ENCODE assay signal across 8 cellular contexts in the genomic region with DNA sequence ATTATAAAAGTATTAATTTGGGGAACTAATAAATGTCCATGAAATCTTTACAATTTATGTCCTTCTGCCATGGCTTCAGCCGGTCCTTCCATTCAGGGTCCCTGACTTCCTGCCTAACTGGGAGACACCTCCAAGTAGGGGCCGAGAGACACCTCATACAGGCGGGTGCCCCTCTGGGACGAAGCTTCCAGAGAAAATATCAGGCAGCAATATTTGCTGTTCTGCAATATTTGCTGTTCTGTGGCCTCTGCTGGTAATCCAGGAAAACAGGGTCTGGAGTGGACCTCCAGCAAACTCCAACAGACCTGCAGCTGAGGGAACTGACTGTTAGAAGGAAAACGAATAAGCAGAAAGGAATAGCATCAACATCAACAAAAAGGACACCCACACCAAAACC. TPM values are rescaled to one million over a fixed set of nuclear protein-coding genes. Genes with fewer than 3 reads are reported as not detected.
DNase-seq lines count a peak whose midpoint lies in the region; ATAC-seq, FAIRE-seq and TF ChIP-seq lines count a peak whose summit lies in the region.
"Not testable (repeated sequence)": the region's sequence is repeated elsewhere in the genome, so short reads cannot be mapped to it uniquely, and the experiment has no call there.

No MANE protein-coding gene starts in this region.

- H3K4ac ChIP-seq in H9 (ENCODE audit: low read depth, low read length); H1 (replicated peaks; ENCODE audit: insufficient read length, low read depth, low read length): not testable (repeated sequence)

- not testable (repeated sequence) for H3K9me2 ChIP-seq in PC-9 (ENCODE audit: insufficient read depth)

- H3K4me3 ChIP-seq in PC-9; H1 (ENCODE audit: extremely low read depth in 1 of 4, insufficient read depth in 2 of 4, low read depth in 3 of 4, low read length in 4 of 4); HepG2 (replicated peaks in 1 of 3; ENCODE audit: insufficient read depth in 1 of 3, low read depth in 2 of 3, low read length in 3 of 3); parathyroid adenoma (ENCODE audit: low read depth, low read length): not testable (repeated sequence)

- not testable (repeated sequence) for H3K14ac ChIP-seq in H9 (ENCODE audit: insufficient read depth, low read length); H1 (ENCODE audit: insufficient read length)

- not testable (repeated sequence) for TF ChIP-seq RAD21 in H1 (IDR thresholded peaks at IDR 0.05 in 1 of 2, conservative IDR thresholded peaks at IDR 0.05 in 1 of 2; ENCODE audit: low read depth in 2 of 2, low read length in 2 of 2); HepG2 (CRISPR knock-in tag; IDR thresholded peaks at IDR 0.05)

- H3K27ac ChIP-seq in C4-2B (peak overlapping the region; percentile 44), PC-9 (peak overlapping the region; percentile 84), parathyroid adenoma (peak overlapping the region; percentile 74)
- H3K27ac ChIP-seq in H9 (ENCODE audit: insufficient read length, low read depth, low read length); H1 (ENCODE audit: low read depth, low read length); HepG2 (ENCODE audit: extremely low read length, insufficient read depth, low read length): not testable (repeated sequence)

- not testable (repeated sequence) for H2BK12ac ChIP-seq in H9 (ENCODE audit: insufficient read length, low read depth, low read length); H1 (ENCODE audit: low read depth, low read length)

- not testable (repeated sequence) for H3T11ph ChIP-seq in H9 (ENCODE audit: low read length)

- CTCF ChIA-PET in PC-9 (lab: Charles Lee); activated CD8-positive, alpha-beta memory T cell treated with anti-CD3 and anti-CD28 coated beads, Interleukin-2, amount 10 ng/mL, durations not matched to agents 7 days and 5 days (lab: Charles Lee); H1 (lab: Charles Lee; ENCODE audit: partially characterized antibody); HepG2 (lab: Yijun Ruan, JAX; ENCODE audit: low intra/inter-chr PET ratio, low total read pairs): not testable (repeated sequence)

- peaks cover 62 to 77% (median 70%) of the 10 kb centered on the region in 3 experiments for H3K36me3 Mint-ChIP-seq in H9 (ENCODE audit: insufficient read depth in 1 of 3, low read depth in 3 of 3)
- peaks cover 66% of the 10 kb centered on the region for H3K36me3 Mint-ChIP-seq in activated CD8-positive, alpha-beta memory T cell treated with anti-CD3 and anti-CD28 coated beads, Interleukin-2, amount 10 ng/mL, durations not matched to agents 7 days and 5 days
- peaks cover 99% of the 10 kb centered on the region for H3K36me3 Mint-ChIP-seq in stimulated activated effector memory CD8-positive, alpha-beta T cell treated with anti-CD3 and anti-CD28 coated beads, Interleukin-12 subunit alpha, Interleukin-12 subunit beta, amount 100 ng/mL, for 72 hours

- H3K27me3 Mint-ChIP-seq in H9 (ENCODE audit: low read depth); activated CD8-positive, alpha-beta memory T cell treated with anti-CD3 and anti-CD28 coated beads, Interleukin-2, amount 10 ng/mL, durations not matched to agents 7 days and 5 days: not testable (repeated sequence)

- H3K27ac Mint-ChIP-seq in H9 = peak overlapping the region; percentile 13 to 94 (median 65); a peak in 4 of 7 replicates
- peak overlapping the region; percentile 7 for H3K27ac Mint-ChIP-seq in activated CD8-positive, alpha-beta memory T cell treated with anti-CD3 and anti-CD28 coated beads, Interleukin-2, amount 10 ng/mL, durations not matched to agents 7 days and 5 days
- peak overlapping the region; percentile 15 for H3K27ac Mint-ChIP-seq in stimulated activated effector memory CD8-positive, alpha-beta T cell treated with anti-CD3 and anti-CD28 coated beads, Interleukin-12 subunit alpha, Interleukin-12 subunit beta, amount 100 ng/mL, for 72 hours

- peaks cover 30 to 33% of the 10 kb centered on the region in 2 experiments for H3K4me1 Mint-ChIP-seq in H9
- H3K4me1 Mint-ChIP-seq in activated CD8-positive, alpha-beta memory T cell treated with anti-CD3 and anti-CD28 coated beads, Interleukin-2, amount 10 ng/mL, durations not matched to agents 7 days and 5 days = not testable (repeated sequence)
- H3K4me1 Mint-ChIP-seq in stimulated activated effector memory CD8-positive, alpha-beta T cell treated with anti-CD3 and anti-CD28 coated beads, Interleukin-12 subunit alpha, Interleukin-12 subunit beta, amount 100 ng/mL, for 72 hours = peaks cover 13% of the 10 kb centered on the region

- not testable (repeated sequence) for H2BK20ac ChIP-seq in H9 (ENCODE audit: low read depth, low read length, poor library complexity, severe bottlenecking); H1 (ENCODE audit: low read length)

- no CpG with 5 or more reads among the region's 5 CpGs for WGBS in H9 (ENCODE audit: extremely low coverage, insufficient read length, low lambda C conversion rate)
- 88% methylated on average over 5 of the region's 5 CpGs; no CpG with 5 or more reads in 1 of the 2 experiments for WGBS in H1 (ENCODE audit: extremely low coverage in 1 of 2, insufficient coverage in 1 of 2, insufficient read length in 1 of 2, insufficient replicate concordance in 2 of 2, low coverage in 1 of 2, low lambda C conversion rate in 2 of 2, missing lambda C conversion rate in 1 of 2), 2 experiments
- WGBS in HepG2 (ENCODE audit: low lambda C conversion rate) = 95% methylated on average over 5 of the region's 5 CpGs

- not testable (repeated sequence) for H3K9me3 ChIP-seq in H9 (ENCODE audit: control insufficient read depth, low read depth, low read length); H1 (ENCODE audit: insufficient read depth in 2 of 2, low read depth in 1 of 2, low read length in 1 of 2); HepG2 (ENCODE audit: low read length); parathyroid adenoma (ENCODE audit: control insufficient read depth, low read length)
- H3K9me3 ChIP-seq in PC-9 (ENCODE audit: insufficient read depth, low read depth) = peaks cover 16% of the 10 kb centered on the region

- not testable (repeated sequence) for H2AK5ac ChIP-seq in H9 (ENCODE audit: insufficient read length, low read length); H1 (ENCODE audit: low read depth, low read length)

- not testable (repeated sequence) for H3K23ac ChIP-seq in H9 (ENCODE audit: insufficient read length, low read depth, low read length); H1 (ENCODE audit: insufficient read length)

- not testable (repeated sequence) for H3K56ac ChIP-seq in H9 (ENCODE audit: insufficient read length, low read depth, low read length); H1 (replicated peaks; ENCODE audit: insufficient read length, low read depth, low read length)

- H2AFZ ChIP-seq in H9 (ENCODE audit: low read length); PC-9; H1 (ENCODE audit: low read length); HepG2 (ENCODE audit: low read length); parathyroid adenoma: not testable (repeated sequence)

- in situ Hi-C loops in HepG2 (cut with HindIII; ENCODE audit: extremely low pct_ligation_motif_present, low pct_unique_long_range_greater_than_20kb) = not testable (repeated sequence)

- H4K8ac ChIP-seq in H9 (replicated peaks; ENCODE audit: insufficient read length, low read depth, low read length); H1 (ENCODE audit: extremely low read depth, insufficient read depth, low read length): not testable (repeated sequence)

- POLR2A ChIA-PET in PC-9 (lab: Charles Lee; ENCODE audit: unreplicated experiment) (interaction anchor here (0.7 kb wide), 1 partner anchor 95 kb away, joined by 4 read pairs; no protein-coding TSS in a partner anchor), H1 (lab: Charles Lee; ENCODE audit: partially characterized antibody) (interaction anchor here (1.4 kb wide), 1 partner anchor 30 kb away, joined by 3 read pairs; no protein-coding TSS in a partner anchor)
- POLR2A ChIA-PET in HepG2 (lab: Yijun Ruan, JAX) = not testable (repeated sequence)

- TF ChIP-seq POLR2A in H1 (IDR thresholded peaks at IDR 0.05; ENCODE audit: control extremely low read depth in 1 of 2, low read depth in 2 of 2, low read length in 2 of 2); HepG2 (IDR thresholded peaks at IDR 0.05; ENCODE audit: insufficient read depth in 1 of 2, low read depth in 2 of 2, low read length in 2 of 2): not testable (repeated sequence)

- H3K9ac ChIP-seq in H9 (ENCODE audit: extremely low read depth, insufficient read length, low read length); H1 (replicated peaks in 1 of 4; ENCODE audit: extremely low read depth in 1 of 4, low read depth in 3 of 4, low read length in 3 of 4); HepG2 (ENCODE audit: insufficient read depth, low read depth, low read length); parathyroid adenoma: not testable (repeated sequence)

- not testable (repeated sequence) for H4K91ac ChIP-seq in H9 (ENCODE audit: insufficient read length, low read depth, low read length); H1 (replicated peaks; ENCODE audit: insufficient read length, low read length)

- H3K4me2 ChIP-seq in H9 (ENCODE audit: insufficient read depth, insufficient read length, low read length); H1 (ENCODE audit: insufficient read depth in 1 of 2, low read depth in 2 of 2, low read length in 2 of 2); HepG2 (ENCODE audit: low read depth, low read length); parathyroid adenoma (ENCODE audit: low read length): not testable (repeated sequence)
- peak overlapping the region; percentile 58 for H3K4me2 ChIP-seq in PC-9

- H3K36me3 ChIP-seq in PC-9 (ENCODE audit: low read depth) = peaks cover 58% of the 10 kb centered on the region
- H3K36me3 ChIP-seq in H1 (ENCODE audit: control insufficient read depth in 2 of 4, insufficient read depth in 4 of 4, low read length in 3 of 4) = peaks cover 0 to 31% (median 18%) of the 10 kb centered on the region in 4 experiments; a peak in 5 of 8 replicates
- H3K36me3 ChIP-seq in HepG2 (replicated peaks in 1 of 2; ENCODE audit: control insufficient read depth in 1 of 2, insufficient read depth in 2 of 2, low read length in 2 of 2) = peaks cover 2 to 42% of the 10 kb centered on the region in 2 experiments; a peak in 3 of 5 replicates
- not testable (repeated sequence) for H3K36me3 ChIP-seq in parathyroid adenoma (ENCODE audit: control insufficient read depth, insufficient read depth, low read length)

- ATAC-seq in activated CD8-positive, alpha-beta memory T cell treated with anti-CD3 and anti-CD28 coated beads, Interleukin-2, amount 10 ng/mL, durations not matched to agents 7 days and 5 days; HepG2; stimulated activated effector memory CD8-positive, alpha-beta T cell treated with anti-CD3 and anti-CD28 coated beads, Interleukin-12 subunit alpha, Interleukin-12 subunit beta, amount 100 ng/mL, for 72 hours: not testable (repeated sequence)

- not testable (repeated sequence) for H2BK5ac ChIP-seq in H9 (ENCODE audit: insufficient read length, low read length); H1 (ENCODE audit: low read depth, low read length)

- not testable (repeated sequence) for H3K18ac ChIP-seq in H9 (ENCODE audit: insufficient read length, low read depth, low read length); H1 (ENCODE audit: extremely low read depth, low read length)

- not testable (repeated sequence) for H3K79me2 ChIP-seq in H9 (ENCODE audit: insufficient read depth, low read length); H1 (ENCODE audit: control insufficient read depth in 1 of 2, insufficient read depth in 2 of 2, low read length in 2 of 2); HepG2 (ENCODE audit: insufficient read depth, low read length)
- H3K79me2 ChIP-seq in PC-9 (ENCODE audit: low read depth) (peaks cover 25% of the 10 kb centered on the region; the same call in 1 of the 2 replicates), parathyroid adenoma (peaks cover 35% of the 10 kb centered on the region)

- H3K9me3 Mint-ChIP-seq in H9; activated CD8-positive, alpha-beta memory T cell treated with anti-CD3 and anti-CD28 coated beads, Interleukin-2, amount 10 ng/mL, durations not matched to agents 7 days and 5 days (ENCODE audit: low read depth); stimulated activated effector memory CD8-positive, alpha-beta T cell treated with anti-CD3 and anti-CD28 coated beads, Interleukin-12 subunit alpha, Interleukin-12 subunit beta, amount 100 ng/mL, for 72 hours: not testable (repeated sequence)

- H3K4me3 Mint-ChIP-seq in H9; activated CD8-positive, alpha-beta memory T cell treated with anti-CD3 and anti-CD28 coated beads, Interleukin-2, amount 10 ng/mL, durations not matched to agents 7 days and 5 days; stimulated activated effector memory CD8-positive, alpha-beta T cell treated with anti-CD3 and anti-CD28 coated beads, Interleukin-12 subunit alpha, Interleukin-12 subunit beta, amount 100 ng/mL, for 72 hours: not testable (repeated sequence)

- H3K27me3 ChIP-seq in H9 (ENCODE audit: insufficient read depth, low read length); PC-9 (ENCODE audit: insufficient read depth, low read depth); H1 (replicated peaks in 1 of 4; ENCODE audit: control insufficient read depth in 3 of 4, extremely low read depth in 1 of 4, insufficient read depth in 3 of 4, low read length in 3 of 4); HepG2 (ENCODE audit: control insufficient read depth in 1 of 2, insufficient read depth in 2 of 2, low read length in 2 of 2); parathyroid adenoma (ENCODE audit: control insufficient read depth, insufficient read depth, low read length): not testable (repeated sequence)

- H4K20me1 ChIP-seq in H9 (ENCODE audit: control insufficient read depth, insufficient read depth, insufficient read length); PC-9 (ENCODE audit: insufficient read depth); H1 (replicated peaks in 1 of 2; ENCODE audit: control insufficient read depth in 1 of 2, insufficient read depth in 2 of 2, low read length in 2 of 2); HepG2 (ENCODE audit: insufficient read depth, low read length): not testable (repeated sequence)

- not testable (repeated sequence) for H3K79me1 ChIP-seq in H9 (ENCODE audit: insufficient read depth, low read depth, low read length, poor library complexity, severe bottlenecking); H1 (ENCODE audit: low read depth, low read length)

- TF ChIP-seq CTCF in C4-2B (conservative IDR thresholded peaks at IDR 0.05); H9 (conservative IDR thresholded peaks at IDR 0.05); PC-9 (conservative IDR thresholded peaks at IDR 0.05); H1 (IDR thresholded peaks at IDR 0.05; ENCODE audit: control extremely low read depth in 1 of 3, insufficient read depth in 1 of 3, low read depth in 1 of 3, low read length in 3 of 3); HepG2 (CRISPR knock-in tag; IDR thresholded peaks at IDR 0.05); parathyroid adenoma (IDR thresholded peaks at IDR 0.05): not testable (repeated sequence)

- DNase-seq in H9; PC-9; activated CD8-positive, alpha-beta memory T cell treated with anti-CD3 and anti-CD28 coated beads, Interleukin-2, amount 10 ng/mL, durations not matched to agents 7 days and 5 days; H1 (ENCODE audit: low read depth in 1 of 2, low spot score in 2 of 2); HepG2 (ENCODE audit: low spot score); stimulated activated effector memory CD8-positive, alpha-beta T cell treated with anti-CD3 and anti-CD28 coated beads, Interleukin-12 subunit alpha, Interleukin-12 subunit beta, amount 100 ng/mL, for 72 hours (ENCODE audit: low spot score in 2 of 2): not testable (repeated sequence)

- H3F3A ChIP-seq in PC-9 (ENCODE audit: insufficient read depth, low read depth) = peaks cover 33% of the 10 kb centered on the region; the same call in 1 of the 2 replicates

- H2BK15ac ChIP-seq in H9 (ENCODE audit: low read depth, low read length); H1 (ENCODE audit: low read length): not testable (repeated sequence)

- not testable (repeated sequence) for BruUV-seq in PC-9 (replicated peaks; lab: Mats Ljungman, UMichigan); HepG2 (replicated peaks; lab: Mats Ljungman, UMichigan)

- H3K23me2 ChIP-seq in H9 (ENCODE audit: insufficient read length, low read depth, low read length, poor library complexity, severe bottlenecking); H1 (ENCODE audit: low read depth, low read length): not testable (repeated sequence)

- H3K4me1 ChIP-seq in H9 (ENCODE audit: insufficient read depth, low read length); H1 (replicated peaks in 1 of 4; ENCODE audit: control insufficient read depth in 3 of 4, insufficient read depth in 4 of 4, low read length in 3 of 4); HepG2 (ENCODE audit: insufficient read depth, low read length): not testable (repeated sequence)
- H3K4me1 ChIP-seq in PC-9 (replicated peaks; ENCODE audit: insufficient read depth) (peaks cover 26% of the 10 kb centered on the region), parathyroid adenoma (peaks cover 21% of the 10 kb centered on the region)

- intact Hi-C loops in PC-9 (cut with micrococcal nuclease; ENCODE audit: unreplicated experiment); HepG2 (cut with micrococcal nuclease; ENCODE audit: unreplicated experiment): not testable (repeated sequence)

- TF ChIP-seq EP300 in H1 (IDR thresholded peaks at IDR 0.05; ENCODE audit: borderline replicate concordance in 1 of 2, low read depth in 2 of 2, low read length in 2 of 2); HepG2 (IDR thresholded peaks at IDR 0.05; ENCODE audit: low read depth in 2 of 2, low read length in 2 of 2); HepG2 (CRISPR knock-in tag; IDR thresholded peaks at IDR 0.05; ENCODE audit: borderline replicate concordance): not testable (repeated sequence)

- H2BK120ac ChIP-seq in H9 (ENCODE audit: low read depth, low read length, poor library complexity, severe bottlenecking); H1 (replicated peaks; ENCODE audit: low read depth, low read length): not testable (repeated sequence)

- H4K5ac ChIP-seq in H9 (ENCODE audit: insufficient read length, low read depth, low read length) = not testable (repeated sequence)
- H4K5ac ChIP-seq in H1 (ENCODE audit: insufficient read length, low read depth, low read length) = peak overlapping the region; percentile 29

- FAIRE-seq in H1 (lab: Jason Lieb, UNC); HepG2 (lab: Jason Lieb, UNC): not testable (repeated sequence)

RNA-seq across cellular contexts. Expression of a gene that starts 28.6 kb away (rescaled TPM):
- 3.2 and 3.7 TPM in 2 replicates for total RNA-seq in H9 (2021)
- total RNA-seq in PC-9 (2021) = 4.5 and 5.8 TPM in 2 replicates
- total RNA-seq in activated CD8-positive, alpha-beta memory T cell treated with anti-CD3 and anti-CD28 coated beads, Interleukin-2, amount 10 ng/mL, durations not matched to agents 7 days and 5 days = 1 to 10 TPM; 4.6 to 4.8 TPM
- total RNA-seq in H1 (2021; fragmentation: NEBNext Ultra II Directional; extraction: Animal tissue kit (Norgen Biotek cat#: 25700)) = 2.7 and 3.5 TPM in 2 replicates
- polyA plus RNA-seq in H1 (2011; rRNA removed) = 1.4 and 1.9 TPM in 2 replicates
- polyA plus RNA-seq in H1 (2011; cell fraction: cytosol; rRNA removed) = 2.6 TPM
- 1.4 TPM for polyA plus RNA-seq in H1 (2011; cell fraction: nucleus; rRNA removed)
- polyA plus RNA-seq in H1 (2012, experiment 1 of 2) = 2.0 to 2.7 TPM (median 2.3 TPM) in 4 replicates
- 0.21 TPM for polyA plus RNA-seq in H1 (2012, experiment 2 of 2)
- polyA plus RNA-seq in H1 (2013, experiment 1 of 2) = 2.7 TPM
- 2.3 TPM for polyA plus RNA-seq in H1 (2013, experiment 2 of 2)
- 2.2 and 3.0 TPM in 2 replicates for polyA minus RNA-seq in H1 (2011; rRNA and poly(A)+ RNA removed)
- 1.2 TPM for polyA minus RNA-seq in H1 (2011; cell fraction: cytosol; rRNA and poly(A)+ RNA removed)
- 3.8 TPM for polyA minus RNA-seq in H1 (2011; cell fraction: nucleus; rRNA and poly(A)+ RNA removed)
- 3.6 and 4.5 TPM in 2 replicates for total RNA-seq in HepG2 (2016; rRNA removed; fragmentation: Illumina TruSeq; extraction: Trizol)
- 1.1 and 1.2 TPM in 2 replicates for total RNA-seq in HepG2 (2016; cell fraction: cytosol; rRNA removed; fragmentation: Illumina TruSeq; extraction: Trizol; ENCODE audit: low read depth)
- 3.5 and 5.6 TPM in 2 replicates for total RNA-seq in HepG2 (2016; cell fraction: insoluble cytoplasmic fraction; rRNA removed; fragmentation: Illumina TruSeq; extraction: Trizol)
- 2.8 and 3.6 TPM in 2 replicates for total RNA-seq in HepG2 (2016; cell fraction: membrane; rRNA removed; fragmentation: Illumina TruSeq; extraction: Trizol)
- 4.0 TPM in 2 replicates for total RNA-seq in HepG2 (2016; cell fraction: nucleus; rRNA removed; fragmentation: Illumina TruSeq; extraction: Trizol)
- polyA plus RNA-seq in HepG2 (2011; rRNA removed) = 2.2 and 2.5 TPM in 2 replicates
- polyA plus RNA-seq in HepG2 (2011; cell fraction: cytosol; rRNA removed) = 0.94 and 1.8 TPM in 2 replicates
- polyA plus RNA-seq in HepG2 (2011; cell fraction: nucleus; rRNA removed) = 1.3 and 2.0 TPM in 2 replicates
- polyA plus RNA-seq in HepG2 (2012) = 1.6 and 2.3 TPM in 2 replicates
- 0.49 and 0.52 TPM in 2 replicates for polyA plus RNA-seq in HepG2 (2016; cell fraction: cytosol; fragmentation: Illumina TruSeq; extraction: Trizol; ENCODE audit: low read depth)
- 3.5 and 4.0 TPM in 2 replicates for polyA plus RNA-seq in HepG2 (2016; cell fraction: insoluble cytoplasmic fraction; fragmentation: Illumina TruSeq; extraction: Trizol; ENCODE audit: low read depth)
- polyA plus RNA-seq in HepG2 (2016; cell fraction: membrane; fragmentation: Illumina TruSeq; extraction: Trizol; ENCODE audit: low read depth) = 1.4 and 1.5 TPM in 2 replicates
- 3.7 and 4.4 TPM in 2 replicates for polyA plus RNA-seq in HepG2 (2016; cell fraction: nucleus; fragmentation: Illumina TruSeq; extraction: Trizol; ENCODE audit: insufficient read depth, low read depth)
- polyA minus RNA-seq in HepG2 (2011; rRNA and poly(A)+ RNA removed; ENCODE audit: low replicate concordance) = 1.7 and 3.5 TPM in 2 replicates
- 1.1 and 1.4 TPM in 2 replicates for polyA minus RNA-seq in HepG2 (2011; cell fraction: cytosol; rRNA and poly(A)+ RNA removed)
- polyA minus RNA-seq in HepG2 (2011; cell fraction: nucleus; rRNA and poly(A)+ RNA removed) = 5.9 and 8.2 TPM in 2 replicates

Comparison
In these comparisons a context has a peak if more than half of its experiments do, and no peak if none do; other contexts are left out.
1. H3K27ac Mint-ChIP-seq: peak in every context shown above with its lines; median percentile 65 in H9; 15 in stimulated activated effector memory CD8-positive, alpha-beta T cell treated with anti-CD3 and anti-CD28 coated beads, Interleukin-12 subunit alpha, Interleukin-12 subunit beta, amount 100 ng/mL, for 72 hours; 7 in activated CD8-positive, alpha-beta memory T cell treated with anti-CD3 and anti-CD28 coated beads, Interleukin-2, amount 10 ng/mL, durations not matched to agents 7 days and 5 days.